Comparison of ENCODE assay signal across 7 cellular contexts in genomic region chr14:99683619-99684355, GRCh38.
DNase-seq lines count a peak whose midpoint lies in the region; ATAC-seq and TF ChIP-seq lines count a peak whose summit lies in the region.

Gene CYP46A1 (plus strand): TSS chr14:99684298. CDS start chr14:99684418, 120 bp downstream.

- peak within 1 kb of the TSS; percentile 58 for H3K4me3 ChIP-seq in retinal pigment epithelial cell (ENCODE audit: low read length)

- ATAC-seq in GM18511 (IDR thresholded peaks at IDR 0.05; ENCODE audit: unreplicated experiment) (peak; percentile 94), HG03025 (IDR thresholded peaks at IDR 0.05; ENCODE audit: low FRiP score, unreplicated experiment) (peak; percentile 90)

- peak; percentile 66 for DNase-seq in NCI-H2029 treated with DMSO at 0.1 percent for 48 hours (lab: John Stamatoyannopoulos, UW)
- peak; percentile 97 for DNase-seq in T1000 (lab: John Stamatoyannopoulos, UW)
- peak; percentile 100 for DNase-seq in astrocyte of the hippocampus (ENCODE audit: low read depth, low spot score)
- DNase-seq in hippocampal formation (lab: John Stamatoyannopoulos, UW), result peak; percentile 98 to 100
- peak; percentile 95 for DNase-seq in retinal pigment epithelial cell (ENCODE audit: low read depth)

- TF ChIP-seq CTCF in retinal pigment epithelial cell (conservative IDR thresholded peaks at IDR 0.05; ENCODE audit: low read depth, low read length), result no peak

Comparison
In these comparisons a context has a peak if more than half of its experiments do, and no peak if none do; other contexts are left out.
1. Peak in every context shown above with its lines: DNase-seq, ATAC-seq and H3K4me3 ChIP-seq.